In genomic region chr1:144883011-144883421, GRCh38 we compare ENCODE assay signal across 8 cellular contexts.
DNase-seq lines count a peak whose midpoint lies in the region; ATAC-seq, FAIRE-seq and TF ChIP-seq lines count a peak whose summit lies in the region.
"Not testable (repeated sequence)": the region's sequence is repeated elsewhere in the genome, so short reads cannot be mapped to it uniquely, and the experiment has no call there.

No MANE protein-coding gene starts in this region.

- not testable (repeated sequence) for H3K36me3 Mint-ChIP-seq in astrocyte (ENCODE audit: low read depth, unreplicated experiment); stimulated activated naive B cell treated with anti-CD40 and anti-IgM and Interleukin-4, amounts not matched to agents 10 μg/mL and 1 μg/mL and 100 μg/mL, for 72 hours

- ATAC-seq in left colon; stimulated activated naive B cell treated with anti-CD40 and anti-IgM and Interleukin-4, amounts not matched to agents 10 μg/mL and 1 μg/mL and 100 μg/mL, for 72 hours (replicated peaks): not testable (repeated sequence)

- H3K9me3 ChIP-seq in BE2C; astrocyte (ENCODE audit: insufficient read depth, low read depth, low read length); esophagus squamous epithelium; osteoblast (ENCODE audit: low read depth, low read length): not testable (repeated sequence)

- H3K9me3 Mint-ChIP-seq in astrocyte (ENCODE audit: unreplicated experiment); stimulated activated naive B cell treated with anti-CD40 and anti-IgM and Interleukin-4, amounts not matched to agents 10 μg/mL and 1 μg/mL and 100 μg/mL, for 72 hours: not testable (repeated sequence)

- H3K27ac Mint-ChIP-seq in astrocyte (ENCODE audit: unreplicated experiment); stimulated activated naive B cell treated with anti-CD40 and anti-IgM and Interleukin-4, amounts not matched to agents 10 μg/mL and 1 μg/mL and 100 μg/mL, for 72 hours: not testable (repeated sequence)

- not testable (repeated sequence) for H3K27me3 ChIP-seq in BE2C; astrocyte (ENCODE audit: insufficient read depth, low read length); osteoblast (ENCODE audit: insufficient read depth, low read length)
- peaks cover 0 to 11% (median 0%) of the 10 kb centered on the region in 4 donors for H3K27me3 ChIP-seq in esophagus squamous epithelium

- peak overlapping the region; percentile 65 for H3K4me2 ChIP-seq in astrocyte (ENCODE audit: low read length)
- H3K4me2 ChIP-seq in osteoblast (ENCODE audit: insufficient read depth, low read length): not testable (repeated sequence)

- not testable (repeated sequence) for H3K9ac ChIP-seq in astrocyte (ENCODE audit: low read length)

- not testable (repeated sequence) for H2AFZ ChIP-seq in astrocyte (ENCODE audit: low read depth, low read length); osteoblast (ENCODE audit: low read length)

- FAIRE-seq in astrocyte (lab: Jason Lieb, UNC): not testable (repeated sequence)

- H4K20me1 ChIP-seq in astrocyte (ENCODE audit: insufficient read depth, low read length); osteoblast (ENCODE audit: insufficient read depth, low read length): not testable (repeated sequence)

- H3K4me3 ChIP-seq in BE2C (ENCODE audit: low read depth, low read length) (peak overlapping the region; percentile 61), esophagus squamous epithelium (peak overlapping the region; percentile 23 to 64 (median 54)), osteoblast (ENCODE audit: insufficient read depth, low read length) (peak overlapping the region; percentile 66)
- not testable (repeated sequence) for H3K4me3 ChIP-seq in astrocyte (ENCODE audit: insufficient read depth, low read depth, low read length)

- DNase-seq in BE2C (peak; percentile 26), HT-29 (ENCODE audit: low spot score) (peak; percentile 0), T-helper 22 cell (ENCODE audit: low read depth) (peak; percentile 4), astrocyte (ENCODE audit: low read depth) (peak; percentile 2), left colon (peak; percentile 18 to 39)
- not testable (repeated sequence) for DNase-seq in esophagus squamous epithelium (lab: John Stamatoyannopoulos, UW); osteoblast (ENCODE audit: insufficient read length, low spot score, missing footprints)
- peak; percentile 1 for DNase-seq in stimulated activated naive B cell treated with anti-CD40 and anti-IgM and Interleukin-4, amounts not matched to agents 10 μg/mL and 1 μg/mL and 100 μg/mL, for 72 hours

- not testable (repeated sequence) for H3K79me2 ChIP-seq in astrocyte (ENCODE audit: insufficient read depth, low read length); osteoblast (ENCODE audit: insufficient read depth, low read length)

- not testable (repeated sequence) for H3K4me1 ChIP-seq in BE2C; astrocyte (ENCODE audit: insufficient read depth, low read length); esophagus squamous epithelium; osteoblast (ENCODE audit: insufficient read depth, low read length)

- H3K27me3 Mint-ChIP-seq in astrocyte (ENCODE audit: low read depth, unreplicated experiment); stimulated activated naive B cell treated with anti-CD40 and anti-IgM and Interleukin-4, amounts not matched to agents 10 μg/mL and 1 μg/mL and 100 μg/mL, for 72 hours: not testable (repeated sequence)

- intact Hi-C loops in esophagus squamous epithelium (cut with DNase I); left colon (cut with DNase I, micrococcal nuclease): not testable (repeated sequence)

- WGBS in esophagus squamous epithelium, 2 donors: 1 to 6% methylated on average over 7 to 41 of the region's 50 CpGs

- not testable (repeated sequence) for H3K27ac ChIP-seq in astrocyte (ENCODE audit: low read depth, low read length); esophagus squamous epithelium; osteoblast (ENCODE audit: low read depth, low read length)

- not testable (repeated sequence) for H3K36me3 ChIP-seq in BE2C; astrocyte (ENCODE audit: insufficient read depth, low read length); esophagus squamous epithelium; osteoblast (ENCODE audit: insufficient read depth, low read length)

- TF ChIP-seq CTCF in BE2C (IDR thresholded peaks at IDR 0.05; ENCODE audit: low read depth, low read length); astrocyte (IDR thresholded peaks at IDR 0.05; ENCODE audit: insufficient read depth, low read depth, low read length); esophagus squamous epithelium (IDR thresholded peaks at IDR 0.05); osteoblast (IDR thresholded peaks at IDR 0.05; ENCODE audit: extremely low read depth, low read depth, low read length): not testable (repeated sequence)

- not testable (repeated sequence) for TF ChIP-seq POLR2A in esophagus squamous epithelium (IDR thresholded peaks at IDR 0.05)

- peak overlapping the region; percentile 54 for H3K4me3 Mint-ChIP-seq in astrocyte (ENCODE audit: unreplicated experiment)
- peak overlapping the region; percentile 67 to 70 for H3K4me3 Mint-ChIP-seq in stimulated activated naive B cell treated with anti-CD40 and anti-IgM and Interleukin-4, amounts not matched to agents 10 μg/mL and 1 μg/mL and 100 μg/mL, for 72 hours

- H3K4me1 Mint-ChIP-seq in astrocyte (ENCODE audit: low read depth, unreplicated experiment); stimulated activated naive B cell treated with anti-CD40 and anti-IgM and Interleukin-4, amounts not matched to agents 10 μg/mL and 1 μg/mL and 100 μg/mL, for 72 hours: not testable (repeated sequence)
